1 cellular context compared by ENCODE assay signal in the genomic region with DNA sequence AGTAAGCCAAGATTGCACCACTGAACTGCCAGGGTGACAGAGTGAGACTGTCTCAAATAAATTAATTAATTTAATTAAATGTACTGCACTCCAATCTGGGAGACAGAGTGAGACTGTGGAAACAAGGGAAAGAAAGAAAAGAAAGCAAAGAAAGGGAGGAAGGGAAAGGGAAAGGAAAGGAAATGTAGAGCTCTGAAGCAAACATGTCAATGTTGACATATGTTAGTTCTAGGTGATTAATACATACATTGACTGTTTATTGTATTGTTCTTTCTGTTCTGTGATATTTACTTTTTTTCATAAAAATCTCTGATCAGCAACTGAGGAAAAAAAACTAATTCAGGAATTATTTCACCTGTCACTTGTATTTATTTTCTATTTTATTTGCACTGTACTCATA.
TF ChIP-seq lines count a peak whose summit lies in the region.

No MANE protein-coding gene starts in this region.

TF ChIP-seq in IMR-90, 13 proteins besides CTCF, POLR2A, EP300 and RAD21:
- TF ChIP-seq CHD1 (IDR thresholded peaks at IDR 0.05; ENCODE audit: low read depth, low read length) (no peak), MAZ (IDR thresholded peaks at IDR 0.05; ENCODE audit: borderline replicate concordance, low read depth, low read length) (no peak), MXI1 (IDR thresholded peaks at IDR 0.05; ENCODE audit: borderline replicate concordance, low read depth, low read length) (no peak), SMC3 (IDR thresholded peaks at IDR 0.05; ENCODE audit: low read depth, low read length) (no peak), RFX5 (IDR thresholded peaks at IDR 0.05; ENCODE audit: low read depth, low read length) (no peak), FOS (IDR thresholded peaks at IDR 0.05; ENCODE audit: low read depth, low read length) (no peak), MAFK (IDR thresholded peaks at IDR 0.05; ENCODE audit: low read depth, low read length) (no peak), CEBPB (IDR thresholded peaks at IDR 0.05; ENCODE audit: low read depth, low read length) (no peak), NFE2L2 (IDR thresholded peaks at IDR 0.05; ENCODE audit: low read depth, low read length) (no peak)
- TF ChIP-seq, protein P1, sequence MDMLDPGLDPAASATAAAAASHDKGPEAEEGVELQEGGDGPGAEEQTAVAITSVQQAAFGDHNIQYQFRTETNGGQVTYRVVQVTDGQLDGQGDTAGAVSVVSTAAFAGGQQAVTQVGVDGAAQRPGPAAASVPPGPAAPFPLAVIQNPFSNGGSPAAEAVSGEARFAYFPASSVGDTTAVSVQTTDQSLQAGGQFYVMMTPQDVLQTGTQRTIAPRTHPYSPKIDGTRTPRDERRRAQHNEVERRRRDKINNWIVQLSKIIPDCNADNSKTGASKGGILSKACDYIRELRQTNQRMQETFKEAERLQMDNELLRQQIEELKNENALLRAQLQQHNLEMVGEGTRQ (IDR thresholded peaks at IDR 0.05; ENCODE audit: low read depth, low read length): no peak
- TF ChIP-seq, protein P2, sequence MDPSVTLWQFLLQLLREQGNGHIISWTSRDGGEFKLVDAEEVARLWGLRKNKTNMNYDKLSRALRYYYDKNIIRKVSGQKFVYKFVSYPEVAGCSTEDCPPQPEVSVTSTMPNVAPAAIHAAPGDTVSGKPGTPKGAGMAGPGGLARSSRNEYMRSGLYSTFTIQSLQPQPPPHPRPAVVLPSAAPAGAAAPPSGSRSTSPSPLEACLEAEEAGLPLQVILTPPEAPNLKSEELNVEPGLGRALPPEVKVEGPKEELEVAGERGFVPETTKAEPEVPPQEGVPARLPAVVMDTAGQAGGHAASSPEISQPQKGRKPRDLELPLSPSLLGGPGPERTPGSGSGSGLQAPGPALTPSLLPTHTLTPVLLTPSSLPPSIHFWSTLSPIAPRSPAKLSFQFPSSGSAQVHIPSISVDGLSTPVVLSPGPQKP (IDR thresholded peaks at IDR 0.05; ENCODE audit: borderline replicate concordance, low read depth, low read length): no peak
